In genomic region chr6:2809015-2809414, GRCh38 we compare ENCODE assay signal across 18 cellular contexts. TPM values are rescaled to one million over a fixed set of nuclear protein-coding genes. Genes with fewer than 3 reads are reported as not detected.
DNase-seq lines count a peak whose midpoint lies in the region; TF ChIP-seq lines count a peak whose summit lies in the region.
"Had no signal": no experiment of that assay in that cellular context is flagged by ENCODE, and none has a peak within 500 bp of the region (broad histone marks: within the 10 kb centered on the region; RNA-seq: fewer than 3 reads in every experiment).

No MANE protein-coding gene starts in this region.

- in situ Hi-C loops in mammary epithelial cell (cut with MboI; ENCODE audit: low sequenced_read_pairs in 2 of 2) = no loop called here

- WGBS in mammary epithelial cell (ENCODE audit: low coverage, missing lambda C conversion rate) = 95% methylated on average over 2 of the region's 2 CpGs
- 81 to 88% methylated on average over 2 of the region's 2 CpGs for WGBS in esophagus squamous epithelium, 2 donors

- no peak overlapping the region for H2AFZ ChIP-seq in mammary epithelial cell (ENCODE audit: low read depth, low read length)

- peaks cover 24% of the 10 kb centered on the region for H3K4me1 Mint-ChIP-seq in MCF 10A (ENCODE audit: insufficient read depth, unreplicated experiment)
- H3K4me1 Mint-ChIP-seq in CD8-positive, alpha-beta memory T cell = no peaks in the 10 kb centered on the region

- CTCF ChIA-PET in mammary epithelial cell (lab: Charles Lee; ENCODE audit: low non-redundant PET) = no interaction called here
- CTCF ChIA-PET in MCF 10A (lab: Yijun Ruan, JAX) = interaction anchor here (0.7 to 2.4 kb wide), 4 partner anchors 18 to 171 kb away, joined by 3 to 6 read pairs (median 3); no protein-coding TSS in a partner anchor
- CTCF ChIA-PET in CD8-positive, alpha-beta memory T cell (lab: Charles Lee) = interaction anchor here (0.6 kb wide), 1 partner anchor 557 kb away, joined by 3 read pairs; no protein-coding TSS in a partner anchor

- H3K4me1 ChIP-seq in mammary epithelial cell (ENCODE audit: insufficient read depth, low read length) (peaks cover 39% of the 10 kb centered on the region), esophagus squamous epithelium (peaks cover 6 to 56% (median 17%) of the 10 kb centered on the region in 3 donors)
- H3K4me1 ChIP-seq in CD8-positive, alpha-beta memory T cell (ENCODE audit: insufficient read depth, low read length) = no peaks in the 10 kb centered on the region

- POLR2A ChIA-PET in MCF 10A (lab: Yijun Ruan, JAX) = interaction anchor here (0.7 to 2.5 kb wide), 8 partner anchors 9 to 180 kb away, joined by 3 to 29 read pairs (median 4); partner anchors contain the start of gene SERPINB1
- POLR2A ChIA-PET in CD8-positive, alpha-beta memory T cell (lab: Charles Lee) = no interaction called here

- peak overlapping the region; percentile 52 for H3K9ac ChIP-seq in mammary epithelial cell (ENCODE audit: insufficient read depth, low read length)
- H3K9ac ChIP-seq: BLaER1, KMS-11, SK-N-SH had no signal

- no peak overlapping the region for H3K4me3 Mint-ChIP-seq in MCF 10A (ENCODE audit: unreplicated experiment)
- H3K4me3 Mint-ChIP-seq in CD8-positive, alpha-beta memory T cell = no peak overlapping the region

- TF ChIP-seq CTCF in mammary epithelial cell (conservative IDR thresholded peaks at IDR 0.05 in 1 of 2, IDR thresholded peaks at IDR 0.05 in 1 of 2; ENCODE audit: extremely low read depth in 1 of 2, insufficient read depth in 1 of 2, low read depth in 1 of 2, low read length in 2 of 2) (no peak), MCF 10A (IDR thresholded peaks at IDR 0.05; ENCODE audit: unreplicated experiment) (no peak), esophagus squamous epithelium (IDR thresholded peaks at IDR 0.05) (no peak)

- no peak for TF ChIP-seq POLR2A in esophagus squamous epithelium (IDR thresholded peaks at IDR 0.05)

- H3K36me3 Mint-ChIP-seq in MCF 10A (ENCODE audit: insufficient read depth, unreplicated experiment) = no peaks in the 10 kb centered on the region
- peaks cover 0 to 9% (median 3%) of the 10 kb centered on the region in 3 donors for H3K36me3 Mint-ChIP-seq in CD8-positive, alpha-beta memory T cell

- H3K27me3 ChIP-seq in mammary epithelial cell (ENCODE audit: insufficient read depth, low read length) (no peaks in the 10 kb centered on the region), esophagus squamous epithelium (no peaks in the 10 kb centered on the region)
- H3K27me3 ChIP-seq in CD8-positive, alpha-beta memory T cell (ENCODE audit: insufficient read depth, low read length, poor library complexity, severe bottlenecking) = no peaks in the 10 kb centered on the region
- H3K27me3 ChIP-seq: BLaER1 had no signal

- no peaks in the 10 kb centered on the region for H3K9me3 ChIP-seq in mammary epithelial cell (replicated peaks; ENCODE audit: insufficient read depth, low read length)
- H3K9me3 ChIP-seq in esophagus squamous epithelium = no peaks in the 10 kb centered on the region
- H3K9me3 ChIP-seq in CD8-positive, alpha-beta memory T cell (ENCODE audit: low read length) = no peaks in the 10 kb centered on the region
- H3K9me3 ChIP-seq: BLaER1, SK-N-SH had no signal

- no peaks in the 10 kb centered on the region for H4K20me1 ChIP-seq in mammary epithelial cell (ENCODE audit: insufficient read depth, low read length)
- H4K20me1 ChIP-seq: BLaER1 had no signal

- no peaks in the 10 kb centered on the region for H3K36me3 ChIP-seq in mammary epithelial cell (ENCODE audit: insufficient read depth, low read length)
- no peaks in the 10 kb centered on the region for H3K36me3 ChIP-seq in esophagus squamous epithelium
- H3K36me3 ChIP-seq in CD8-positive, alpha-beta memory T cell (ENCODE audit: insufficient read depth, low read length) = no peaks in the 10 kb centered on the region
- H3K36me3 ChIP-seq: BLaER1 had no signal

- H3K27ac ChIP-seq in mammary epithelial cell (ENCODE audit: insufficient read depth, low read depth, low read length) = peak overlapping the region; percentile 95
- peak overlapping the region; percentile 71 to 85 (median 78) for H3K27ac ChIP-seq in esophagus squamous epithelium
- H3K27ac ChIP-seq in CD8-positive, alpha-beta memory T cell (ENCODE audit: low read depth, low read length) = no peak overlapping the region
- H3K27ac ChIP-seq: 22Rv1, BLaER1, KMS-11 had no signal

- no peak overlapping the region for H3K4me2 ChIP-seq in mammary epithelial cell (ENCODE audit: insufficient read depth, low read depth, low read length)
- H3K4me2 ChIP-seq: KMS-11, SK-N-SH had no signal

- dilution Hi-C loops in mammary epithelial cell (cut with HindIII; ENCODE audit: low sequenced_read_pairs) = no loop called here

- no peak overlapping the region for H3K27ac Mint-ChIP-seq in MCF 10A (ENCODE audit: low read depth, unreplicated experiment)
- H3K27ac Mint-ChIP-seq in CD8-positive, alpha-beta memory T cell = no peak overlapping the region

- DNase-seq in mammary epithelial cell (no peak), MCF 10A (ENCODE audit: unreplicated experiment) (no peak), esophagus squamous epithelium (lab: John Stamatoyannopoulos, UW) (no peak), medulla oblongata (ENCODE audit: extremely low spot score) (peak; percentile 16), NCI-H2107 treated with DMSO at 0.1 percent for 48 hours (lab: John Stamatoyannopoulos, UW; ENCODE audit: unreplicated experiment) (no peak), AML-193 (lab: John Stamatoyannopoulos, UW) (no peak)
- no peak for DNase-seq in stimulated activated CD4-positive, alpha-beta T cell treated with anti-CD3 and anti-CD28 coated beads, Interleukin-2, amount 100 ng/mL, for 24 hours
- DNase-seq in CD8-positive, alpha-beta memory T cell = no peak
- DNase-seq: DMS153, MM.1S, NCI-H1105 treated with DMSO at 0.1 percent for 48 hours, NCI-H2029, NCI-H2227 treated with DMSO at 0.1 percent for 48 hours, NCI-H526, SK-N-SH had no signal

- H3K9me3 Mint-ChIP-seq in MCF 10A (ENCODE audit: unreplicated experiment) = no peaks in the 10 kb centered on the region
- no peaks in the 10 kb centered on the region for H3K9me3 Mint-ChIP-seq in CD8-positive, alpha-beta memory T cell

- no TSS peak for BruUV-seq in mammary epithelial cell (replicated peaks; lab: Mats Ljungman, UMichigan)
- BruUV-seq in MCF 10A (replicated peaks; lab: Mats Ljungman, UMichigan) = no TSS peak

- H3K27me3 Mint-ChIP-seq in MCF 10A (ENCODE audit: insufficient read depth, unreplicated experiment) = no peaks in the 10 kb centered on the region
- H3K27me3 Mint-ChIP-seq in CD8-positive, alpha-beta memory T cell = peaks cover 0 to 2% of the 10 kb centered on the region in 2 donors

- H3K79me2 ChIP-seq in mammary epithelial cell (ENCODE audit: insufficient read depth, low read length) = no peaks in the 10 kb centered on the region

- H3K4me3 ChIP-seq in mammary epithelial cell (replicated peaks in 1 of 3; ENCODE audit: insufficient read depth in 1 of 3, low read depth in 2 of 3, low read length in 3 of 3) (no peak overlapping the region), esophagus squamous epithelium (no peak overlapping the region)
- no peak overlapping the region for H3K4me3 ChIP-seq in CD8-positive, alpha-beta memory T cell (ENCODE audit: low read length)
- H3K4me3 ChIP-seq: BLaER1 had no signal

- intact Hi-C loops in mammary epithelial cell (cut with micrococcal nuclease) = no loop called here
- intact Hi-C loops in MCF 10A (cut with micrococcal nuclease) = no loop called here
- intact Hi-C loops in esophagus squamous epithelium (cut with DNase I) = no loop called here

RNA-seq across cellular contexts. Expression of gene SERPINB1, which starts 32.6 kb away (rescaled TPM):
- 10 to 100 TPM; 17.0 to 40.0 TPM for total RNA-seq in mammary epithelial cell
- polyA plus RNA-seq in mammary epithelial cell = 91.9 TPM
- polyA minus RNA-seq in mammary epithelial cell = 37.4 TPM
- total RNA-seq in MCF 10A (2022) = 20.8 and 28.0 TPM in 2 replicates
- total RNA-seq in esophagus squamous epithelium = 1,000 to 10,000 TPM in 1 of 4 donors, 100 to 1,000 TPM in 3; 284 to 1,204 (median 702) TPM
- total RNA-seq in CD8-positive, alpha-beta memory T cell = 10 to 100 TPM; 40.4 to 42.4 TPM
- 103 TPM for polyA plus RNA-seq in CD8-positive, alpha-beta memory T cell

RNA-seq across cellular contexts. Expression of gene WRNIP1, which starts 43.8 kb away (rescaled TPM):
- total RNA-seq in mammary epithelial cell (10 to 100 TPM; 43.3 to 46.0 TPM), MCF 10A (2022) (33.4 and 44.8 TPM in 2 replicates), esophagus squamous epithelium (10 to 100 TPM; 66.0 to 75.6 (median 69.9) TPM)
- polyA plus RNA-seq in mammary epithelial cell = 58.5 TPM
- polyA minus RNA-seq in mammary epithelial cell = 44.7 TPM
- 10 to 100 TPM; 58.5 to 58.7 TPM for total RNA-seq in CD8-positive, alpha-beta memory T cell
- 55.8 TPM for polyA plus RNA-seq in CD8-positive, alpha-beta memory T cell

RNA-seq across cellular contexts. Expression of gene MYLK4, which starts 58.3 kb away (rescaled TPM):
- total RNA-seq in mammary epithelial cell (under 1 TPM; 0.31 to 0.33 TPM), MCF 10A (2022) (0.93 and 1.1 TPM in 2 replicates), esophagus squamous epithelium (1 to 10 TPM in 2 of 4 donors, under 1 TPM in 2; 0.49 to 1.9 (median 1.0) TPM)
- polyA plus RNA-seq in mammary epithelial cell = 0.12 TPM
- not detected for polyA minus RNA-seq in mammary epithelial cell
- under 1 TPM; 0.22 to 0.24 TPM for total RNA-seq in CD8-positive, alpha-beta memory T cell
- polyA plus RNA-seq in CD8-positive, alpha-beta memory T cell = 0.24 TPM
